ENCODE assay signal across 15 cellular contexts in genomic region chr1:6989506-6990159, GRCh38.
A peak's percentile ranks its signal among the peaks of the same experiment; 100 is the strongest.
DNase-seq lines count a peak whose midpoint lies in the region; ATAC-seq and TF ChIP-seq lines count a peak whose summit lies in the region.
"Had no signal": no experiment of that assay in that cellular context is flagged by ENCODE, and none has a peak within 500 bp of the region (broad histone marks: within the 10 kb centered on the region; RNA-seq: fewer than 3 reads in every experiment).

No MANE protein-coding gene starts in this region.

- no peaks in the 10 kb centered on the region for H3K36me3 Mint-ChIP-seq in WTC11
- H3K36me3 Mint-ChIP-seq: CD4-positive, alpha-beta memory T cell had no signal

- H3K9me3 Mint-ChIP-seq in WTC11 = peaks cover 6% of the 10 kb centered on the region; the same call in 1 of the 2 replicates

- H3K4me1 Mint-ChIP-seq in WTC11 = peaks cover 25% of the 10 kb centered on the region
- H3K4me1 Mint-ChIP-seq: B cell; CD4-positive, alpha-beta memory T cell had no signal

- H3K9ac ChIP-seq in mesendoderm (ENCODE audit: low read length) = no peak overlapping the region

- no peak overlapping the region for H3K4me3 Mint-ChIP-seq in WTC11
- H3K4me3 Mint-ChIP-seq: B cell; CD4-positive, alpha-beta memory T cell had no signal

- H3K27me3 Mint-ChIP-seq in WTC11 (ENCODE audit: low read depth) = no peaks in the 10 kb centered on the region

- in situ Hi-C loops in HAP-1 (cut with MboI; ENCODE audit: low sequenced_read_pairs) = no loop called here

- H3K9me3 ChIP-seq in HAP-1 (no peaks in the 10 kb centered on the region), spleen (peaks cover 0 to 18% (median 0%) of the 10 kb centered on the region in 8 donors)

- H3K79me2 ChIP-seq in mesendoderm (ENCODE audit: control insufficient read depth, insufficient read depth, low read length) = no peaks in the 10 kb centered on the region

- H3K36me3 ChIP-seq in HAP-1 (replicated peaks) (no peaks in the 10 kb centered on the region), mesendoderm (ENCODE audit: control insufficient read depth, insufficient read depth, low read length) (no peaks in the 10 kb centered on the region), spleen (no peaks in the 10 kb centered on the region)

- H2BK15ac ChIP-seq in mesendoderm (replicated peaks; ENCODE audit: low read depth) = no peak overlapping the region

- no peak overlapping the region for H3K23ac ChIP-seq in mesendoderm (ENCODE audit: low read length)

- H3K27me3 ChIP-seq in HAP-1 (ENCODE audit: low read depth) (0 out of 2 replicates have a peak, but pooled peaks cover 2% of the 10 kb centered on the region), mesendoderm (ENCODE audit: insufficient read depth, low read length, poor library complexity) (no peaks in the 10 kb centered on the region), spleen (replicated peaks in 1 of 7) (peaks cover 0 to 6% (median 0%) of the 10 kb centered on the region in 7 donors)

- H3K27ac ChIP-seq in mesendoderm (ENCODE audit: low read depth, low read length) (no peak overlapping the region), spleen (no peak overlapping the region)

- no peak overlapping the region for H3K4me2 ChIP-seq in mesendoderm (ENCODE audit: low read length)

- WGBS in mesendoderm (ENCODE audit: extremely low coverage, insufficient coverage, low lambda C conversion rate) = no CpG with 5 or more reads among the region's 6 CpGs
- 36 to 51% (median 45%) methylated on average over 6 of the region's 6 CpGs for WGBS in spleen, 5 donors

- H2AK5ac ChIP-seq in mesendoderm (ENCODE audit: low read length) = no peak overlapping the region

- no peaks in the 10 kb centered on the region for H3K79me1 ChIP-seq in mesendoderm (ENCODE audit: low read length)

- H3K4me1 ChIP-seq in HAP-1 (no peaks in the 10 kb centered on the region), mesendoderm (ENCODE audit: control insufficient read depth, low read depth, low read length) (peaks cover 2% of the 10 kb centered on the region), spleen (no peaks in the 10 kb centered on the region)

- no peak overlapping the region for H3K56ac ChIP-seq in mesendoderm (ENCODE audit: low read length)

- H3K27ac Mint-ChIP-seq in WTC11 = no peak overlapping the region
- H3K27ac Mint-ChIP-seq: B cell; CD4-positive, alpha-beta memory T cell had no signal

- no peak overlapping the region for H4K8ac ChIP-seq in mesendoderm (ENCODE audit: low read depth, low read length)

- CTCF ChIA-PET in WTC11 (lab: Charles Lee) = interaction anchor here (1.0 to 3.4 kb wide), 4 partner anchors 8 to 81 kb away, joined by 4 to 14 read pairs (median 8); no protein-coding TSS in a partner anchor

- no peak for TF ChIP-seq POLR2A in spleen (IDR thresholded peaks at IDR 0.05)

- TF ChIP-seq CTCF in WTC11 (IDR thresholded peaks at IDR 0.05) = no peak
- TF ChIP-seq CTCF in spleen (IDR thresholded peaks at IDR 0.05 in 8 of 11, conservative IDR thresholded peaks at IDR 0.05 in 3 of 11) = no peak

- H3K18ac ChIP-seq in mesendoderm (ENCODE audit: low read length) = no peak overlapping the region

- H2BK120ac ChIP-seq in mesendoderm (ENCODE audit: low read depth, low read length) = no peak overlapping the region

- H2BK5ac ChIP-seq in mesendoderm (ENCODE audit: low read length) = no peak overlapping the region

- ATAC-seq in WTC11 = peak; percentile 70
- no peak for ATAC-seq in HG03025 (IDR thresholded peaks at IDR 0.05; ENCODE audit: low FRiP score, unreplicated experiment)

- no peak overlapping the region for H3K4ac ChIP-seq in mesendoderm (ENCODE audit: low read depth, low read length)

- H4K5ac ChIP-seq in mesendoderm (ENCODE audit: low read length) = no peak overlapping the region

- POLR2A ChIA-PET in WTC11 (lab: Charles Lee) = no interaction called here

- no peak overlapping the region for H3K4me3 ChIP-seq in HAP-1
- H3K4me3 ChIP-seq in mesendoderm (ENCODE audit: low read length) = no peak overlapping the region
- no peak overlapping the region for H3K4me3 ChIP-seq in spleen

- intact Hi-C loops in spleen (cut with DNase I; ENCODE audit: low total_unique reads) = no loop called here

- DNase-seq in HAP-1 (ENCODE audit: low spot score in 2 of 2) (peak; percentile 3 to 9), WTC11 (ENCODE audit: low spot score) (no peak), mesendoderm (peak; percentile 62), spleen (peak; percentile 23), NCI-H2029 (lab: John Stamatoyannopoulos, UW) (no peak), activated gamma-delta T cell treated with Interleukin-2 at 50 U/mL for 16 hours (no peak)
- DNase-seq: C1 segment of cervical spinal cord; CD4-positive, alpha-beta memory T cell; COR-L47; DMS153; DMS79 treated with DMSO at 0.1 percent for 48 hours; EL; HCEC 1CT had no signal

TF ChIP-seq in WTC11, 78 proteins besides CTCF, POLR2A, EP300 and RAD21:
- no peak for TF ChIP-seq ZNF317 (CRISPR knock-in tag; IDR thresholded peaks at IDR 0.05; ENCODE audit: borderline replicate concordance, low read depth)

Comparison
In these comparisons a context has a peak if more than half of its experiments do, and no peak if none do; other contexts are left out.
1. DNase-seq: peak in HAP-1 (2 of 2), mesendoderm (single experiment) and spleen (single experiment); none in WTC11 (single experiment), NCI-H2029 (single experiment) and activated gamma-delta T cell treated with Interleukin-2 at 50 U/mL for 16 hours (single experiment).